Comparison of ENCODE assay signal across 1 cellular context in the genomic region with DNA sequence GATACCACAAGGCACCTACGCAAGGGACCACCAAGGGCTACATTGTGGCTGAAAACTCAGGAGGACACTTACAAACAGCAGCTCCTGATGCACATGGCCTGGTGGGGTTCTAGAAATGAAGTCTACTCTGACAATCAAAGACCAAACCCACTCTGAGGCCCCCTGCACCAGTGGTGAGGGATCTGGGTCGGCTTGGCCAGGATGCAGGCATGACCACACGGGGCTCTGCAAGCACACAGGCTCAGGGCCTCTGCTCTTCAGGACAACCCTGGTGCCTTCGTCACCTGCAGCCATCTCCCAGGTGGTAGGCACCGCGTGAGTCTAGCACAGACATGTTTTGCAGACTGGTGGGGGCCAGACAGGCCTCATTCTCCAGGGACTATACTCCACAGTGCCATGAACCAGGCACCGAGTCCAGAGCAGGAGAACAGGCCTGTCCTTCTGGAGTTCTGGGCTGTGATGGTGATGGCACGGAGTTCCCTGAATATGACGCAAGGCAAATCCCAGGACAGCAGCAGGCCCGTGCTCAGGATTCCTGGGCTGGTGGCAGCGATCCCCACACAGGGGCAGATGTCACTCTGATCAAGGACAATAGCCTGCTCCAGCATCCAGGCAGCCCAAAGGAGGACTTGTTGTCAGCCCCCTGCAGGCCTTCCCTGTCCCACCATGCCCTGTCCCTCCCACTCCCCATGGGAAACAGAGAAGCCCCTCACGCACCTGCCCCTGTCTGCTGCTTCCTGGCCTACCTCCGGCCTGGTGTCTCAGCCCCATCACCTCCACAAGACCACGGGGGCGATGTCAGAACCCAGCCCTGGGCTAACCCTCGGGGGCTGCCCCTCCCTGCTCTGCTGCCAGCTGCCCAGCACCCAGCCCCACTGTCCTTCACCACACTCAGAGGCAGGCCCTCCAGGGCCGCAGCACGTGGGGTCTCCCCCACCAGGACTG.
A peak's percentile ranks its signal among the peaks of the same experiment; 100 is the strongest.
TF ChIP-seq lines count a peak whose summit lies in the region.

No MANE protein-coding gene starts in this region.

TF ChIP-seq in K562, 482 proteins besides CTCF, POLR2A, EP300 and RAD21:
- TF ChIP-seq ZBTB7A (IDR thresholded peaks at IDR 0.05; ENCODE audit: borderline replicate concordance, control insufficient read depth, low read depth, low read length) (peak; percentile 36; the same call in 1 of the 2 replicates), ZKSCAN1 (IDR thresholded peaks at IDR 0.05; ENCODE audit: low read depth, low read length) (0 out of 2 replicates have a peak, but pooled peaks have one; percentile 6), KLF16 (IDR thresholded peaks at IDR 0.05) (no peak), HNRNPLL (IDR thresholded peaks at IDR 0.05; ENCODE audit: low read depth, low read length, poor library complexity, severe bottlenecking) (peak; percentile 27), TSC22D4 (tag; IDR thresholded peaks at IDR 0.05) (0 out of 2 replicates have a peak, but pooled peaks have one; percentile 13), BRD9 (IDR thresholded peaks at IDR 0.05; ENCODE audit: low read depth, partially characterized antibody) (no peak), PRMT5 (CRISPR knock-in tag; IDR thresholded peaks at IDR 0.05) (0 out of 2 replicates have a peak, but pooled peaks have one; percentile 8), HDGF (IDR thresholded peaks at IDR 0.05) (0 out of 2 replicates have a peak, but pooled peaks have one; percentile 52), KLF13 (tag; IDR thresholded peaks at IDR 0.05; ENCODE audit: borderline replicate concordance, low read depth) (0 out of 2 replicates have a peak, but pooled peaks have one; percentile 14), ZNF175 (CRISPR knock-in tag; IDR thresholded peaks at IDR 0.05; ENCODE audit: low read depth) (no peak), IFI16 (CRISPR knock-in tag; IDR thresholded peaks at IDR 0.05) (no peak), HDAC6 (IDR thresholded peaks at IDR 0.05; ENCODE audit: low read depth, low read length) (0 out of 2 replicates have a peak, but pooled peaks have one; percentile 5), SETDB1 (IDR thresholded peaks at IDR 0.05; ENCODE audit: low read length) (peak; percentile 72)
- TF ChIP-seq, protein P1, sequence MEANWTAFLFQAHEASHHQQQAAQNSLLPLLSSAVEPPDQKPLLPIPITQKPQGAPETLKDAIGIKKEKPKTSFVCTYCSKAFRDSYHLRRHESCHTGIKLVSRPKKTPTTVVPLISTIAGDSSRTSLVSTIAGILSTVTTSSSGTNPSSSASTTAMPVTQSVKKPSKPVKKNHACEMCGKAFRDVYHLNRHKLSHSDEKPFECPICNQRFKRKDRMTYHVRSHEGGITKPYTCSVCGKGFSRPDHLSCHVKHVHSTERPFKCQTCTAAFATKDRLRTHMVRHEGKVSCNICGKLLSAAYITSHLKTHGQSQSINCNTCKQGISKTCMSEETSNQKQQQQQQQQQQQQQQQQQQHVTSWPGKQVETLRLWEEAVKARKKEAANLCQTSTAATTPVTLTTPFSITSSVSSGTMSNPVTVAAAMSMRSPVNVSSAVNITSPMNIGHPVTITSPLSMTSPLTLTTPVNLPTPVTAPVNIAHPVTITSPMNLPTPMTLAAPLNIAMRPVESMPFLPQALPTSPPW (CRISPR knock-in tag; IDR thresholded peaks at IDR 0.05), result no peak
- TF ChIP-seq, protein P2, sequence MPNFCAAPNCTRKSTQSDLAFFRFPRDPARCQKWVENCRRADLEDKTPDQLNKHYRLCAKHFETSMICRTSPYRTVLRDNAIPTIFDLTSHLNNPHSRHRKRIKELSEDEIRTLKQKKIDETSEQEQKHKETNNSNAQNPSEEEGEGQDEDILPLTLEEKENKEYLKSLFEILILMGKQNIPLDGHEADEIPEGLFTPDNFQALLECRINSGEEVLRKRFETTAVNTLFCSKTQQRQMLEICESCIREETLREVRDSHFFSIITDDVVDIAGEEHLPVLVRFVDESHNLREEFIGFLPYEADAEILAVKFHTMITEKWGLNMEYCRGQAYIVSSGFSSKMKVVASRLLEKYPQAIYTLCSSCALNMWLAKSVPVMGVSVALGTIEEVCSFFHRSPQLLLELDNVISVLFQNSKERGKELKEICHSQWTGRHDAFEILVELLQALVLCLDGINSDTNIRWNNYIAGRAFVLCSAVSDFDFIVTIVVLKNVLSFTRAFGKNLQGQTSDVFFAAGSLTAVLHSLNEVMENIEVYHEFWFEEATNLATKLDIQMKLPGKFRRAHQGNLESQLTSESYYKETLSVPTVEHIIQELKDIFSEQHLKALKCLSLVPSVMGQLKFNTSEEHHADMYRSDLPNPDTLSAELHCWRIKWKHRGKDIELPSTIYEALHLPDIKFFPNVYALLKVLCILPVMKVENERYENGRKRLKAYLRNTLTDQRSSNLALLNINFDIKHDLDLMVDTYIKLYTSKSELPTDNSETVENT (CRISPR knock-in tag; IDR thresholded peaks at IDR 0.05), result peak; percentile 16; the same call in 1 of the 2 replicates
